In genomic region chr1:9183441-9183840, GRCh38 we compare ENCODE assay signal across 10 cellular contexts. TPM values are rescaled to one million over a fixed set of nuclear protein-coding genes. Genes with fewer than 3 reads are reported as not detected.
DNase-seq lines count a peak whose midpoint lies in the region; ATAC-seq and TF ChIP-seq lines count a peak whose summit lies in the region.
"Had no signal": no experiment of that assay in that cellular context is flagged by ENCODE, and none has a peak within 500 bp of the region (broad histone marks: within the 10 kb centered on the region; RNA-seq: fewer than 3 reads in every experiment).

No MANE protein-coding gene starts in this region.

- no peak for ATAC-seq in HG03460 (IDR thresholded peaks at IDR 0.05; ENCODE audit: unreplicated experiment)
- ATAC-seq in GM19463 (IDR thresholded peaks at IDR 0.05; ENCODE audit: unreplicated experiment): no peak

- no peaks in the 10 kb centered on the region for H3K27me3 ChIP-seq in smooth muscle cell (ENCODE audit: low read depth)

- H3K9me3 Mint-ChIP-seq in activated CD4-positive, alpha-beta memory T cell treated with anti-CD3 and anti-CD28 coated beads, Interleukin-2, amount 10 ng/mL, durations not matched to agents 7 days and 5 days: no peaks in the 10 kb centered on the region
- H3K9me3 Mint-ChIP-seq in glutamatergic neuron (ENCODE audit: unreplicated experiment): peaks cover 1% of the 10 kb centered on the region

- peaks cover 7% of the 10 kb centered on the region for H3K27me3 Mint-ChIP-seq in activated CD4-positive, alpha-beta memory T cell treated with anti-CD3 and anti-CD28 coated beads, Interleukin-2, amount 10 ng/mL, durations not matched to agents 7 days and 5 days
- peaks cover 8% of the 10 kb centered on the region for H3K27me3 Mint-ChIP-seq in glutamatergic neuron (ENCODE audit: unreplicated experiment)

- peak overlapping the region; percentile 88 for H3K4me2 ChIP-seq in smooth muscle cell
- H3K4me2 ChIP-seq: KMS-11 had no signal

- peak overlapping the region; percentile 84 for H2AFZ ChIP-seq in smooth muscle cell (ENCODE audit: low read depth)

- TF ChIP-seq CTCF in GM12875 (IDR thresholded peaks at IDR 0.05; ENCODE audit: borderline replicate concordance, insufficient read depth, low read depth, low read length): no peak
- TF ChIP-seq CTCF in glutamatergic neuron (IDR thresholded peaks at IDR 0.05; ENCODE audit: partially characterized antibody, unreplicated experiment): no peak
- TF ChIP-seq CTCF in smooth muscle cell (IDR thresholded peaks at IDR 0.05; ENCODE audit: borderline replicate concordance, insufficient read depth, poor library complexity, severe bottlenecking): no peak

- H3K36me3 Mint-ChIP-seq in activated CD4-positive, alpha-beta memory T cell treated with anti-CD3 and anti-CD28 coated beads, Interleukin-2, amount 10 ng/mL, durations not matched to agents 7 days and 5 days (ENCODE audit: low read depth): peaks cover 6% of the 10 kb centered on the region
- no peaks in the 10 kb centered on the region for H3K36me3 Mint-ChIP-seq in glutamatergic neuron (ENCODE audit: unreplicated experiment)

- H3K4me1 ChIP-seq in smooth muscle cell (ENCODE audit: low read depth): peaks cover 8% of the 10 kb centered on the region

- H3K79me2 ChIP-seq in smooth muscle cell (ENCODE audit: low read depth): peaks cover 33% of the 10 kb centered on the region

- H3K36me3 ChIP-seq in smooth muscle cell (ENCODE audit: low read depth): no peaks in the 10 kb centered on the region

- peaks cover 30% of the 10 kb centered on the region for H3K4me1 Mint-ChIP-seq in activated CD4-positive, alpha-beta memory T cell treated with anti-CD3 and anti-CD28 coated beads, Interleukin-2, amount 10 ng/mL, durations not matched to agents 7 days and 5 days
- peaks cover under 1% of the 10 kb centered on the region for H3K4me1 Mint-ChIP-seq in glutamatergic neuron (ENCODE audit: low read depth, unreplicated experiment)

- H3K9me3 ChIP-seq in smooth muscle cell (replicated peaks; ENCODE audit: low read depth): no peaks in the 10 kb centered on the region

- H3K4me3 Mint-ChIP-seq in activated CD4-positive, alpha-beta memory T cell treated with anti-CD3 and anti-CD28 coated beads, Interleukin-2, amount 10 ng/mL, durations not matched to agents 7 days and 5 days: peak overlapping the region; percentile 55
- peak overlapping the region; percentile 72 for H3K4me3 Mint-ChIP-seq in glutamatergic neuron (ENCODE audit: unreplicated experiment)

- POLR2A ChIA-PET in activated CD4-positive, alpha-beta memory T cell treated with anti-CD3 and anti-CD28 coated beads, Interleukin-2, amount 10 ng/mL, durations not matched to agents 7 days and 5 days (lab: Charles Lee): interaction anchor here (1.3 kb wide), 1 partner anchor 17 kb away, joined by 4 read pairs; no protein-coding TSS in a partner anchor

- H3F3A ChIP-seq in smooth muscle cell (ENCODE audit: low read depth): no peaks in the 10 kb centered on the region

- H3K9ac ChIP-seq in smooth muscle cell (ENCODE audit: low read depth): peak overlapping the region; percentile 94
- H3K9ac ChIP-seq: KMS-11 had no signal

- no peak overlapping the region for H3K27ac ChIP-seq in smooth muscle cell (ENCODE audit: low read depth)
- H3K27ac ChIP-seq: KMS-11 had no signal

- peaks cover 35% of the 10 kb centered on the region for H4K20me1 ChIP-seq in smooth muscle cell (ENCODE audit: low read depth)

- DNase-seq in activated CD4-positive, alpha-beta memory T cell treated with anti-CD3 and anti-CD28 coated beads, Interleukin-2, amount 10 ng/mL, durations not matched to agents 7 days and 5 days: no peak
- DNase-seq in glutamatergic neuron (no peak), smooth muscle cell (lab: John Stamatoyannopoulos, UW; ENCODE audit: unreplicated experiment) (no peak), NOMO-1 (lab: John Stamatoyannopoulos, UW; ENCODE audit: unreplicated experiment in 2 of 2) (no peak), DMS114 treated with DMSO at 0.1 percent for 48 hours (lab: John Stamatoyannopoulos, UW; ENCODE audit: unreplicated experiment) (no peak)
- DNase-seq: activated CD4-positive, alpha-beta T cell treated with anti-CD3 and anti-CD28 coated beads for 48 hours had no signal

- no peak overlapping the region for H3K27ac Mint-ChIP-seq in activated CD4-positive, alpha-beta memory T cell treated with anti-CD3 and anti-CD28 coated beads, Interleukin-2, amount 10 ng/mL, durations not matched to agents 7 days and 5 days
- no peak overlapping the region for H3K27ac Mint-ChIP-seq in glutamatergic neuron (ENCODE audit: unreplicated experiment)

- WGBS in smooth muscle cell (ENCODE audit: low lambda C conversion rate): 38% methylated on average over 24 of the region's 24 CpGs

- H3K4me3 ChIP-seq in GM12875 (ENCODE audit: low read depth, low read length) (peak overlapping the region; percentile 66), smooth muscle cell (peak overlapping the region; percentile 73)

- CTCF ChIA-PET in activated CD4-positive, alpha-beta memory T cell treated with anti-CD3 and anti-CD28 coated beads, Interleukin-2, amount 10 ng/mL, durations not matched to agents 7 days and 5 days (lab: Charles Lee): no interaction called here

RNA-seq across cellular contexts. Expression of gene H6PD, which starts 51.1 kb away (rescaled TPM):
- 10 to 100 TPM; 12.9 to 13.2 TPM for total RNA-seq in activated CD4-positive, alpha-beta memory T cell treated with anti-CD3 and anti-CD28 coated beads, Interleukin-2, amount 10 ng/mL, durations not matched to agents 7 days and 5 days
- total RNA-seq in glutamatergic neuron (ENCODE audit: unreplicated experiment) (5.0 TPM), smooth muscle cell (15.1 and 17.3 TPM in 2 replicates)
- polyA plus RNA-seq in smooth muscle cell: 13.6 and 15.3 TPM in 2 replicates

RNA-seq across cellular contexts. Expression of gene GPR157, which starts 54.5 kb away (rescaled TPM):
- total RNA-seq in activated CD4-positive, alpha-beta memory T cell treated with anti-CD3 and anti-CD28 coated beads, Interleukin-2, amount 10 ng/mL, durations not matched to agents 7 days and 5 days: 1 to 10 TPM; 3.5 to 5.0 TPM
- total RNA-seq in glutamatergic neuron (ENCODE audit: unreplicated experiment) (0.76 TPM), smooth muscle cell (2.8 and 4.4 TPM in 2 replicates)
- polyA plus RNA-seq in smooth muscle cell: 1.6 and 2.7 TPM in 2 replicates
